In the genomic region with DNA sequence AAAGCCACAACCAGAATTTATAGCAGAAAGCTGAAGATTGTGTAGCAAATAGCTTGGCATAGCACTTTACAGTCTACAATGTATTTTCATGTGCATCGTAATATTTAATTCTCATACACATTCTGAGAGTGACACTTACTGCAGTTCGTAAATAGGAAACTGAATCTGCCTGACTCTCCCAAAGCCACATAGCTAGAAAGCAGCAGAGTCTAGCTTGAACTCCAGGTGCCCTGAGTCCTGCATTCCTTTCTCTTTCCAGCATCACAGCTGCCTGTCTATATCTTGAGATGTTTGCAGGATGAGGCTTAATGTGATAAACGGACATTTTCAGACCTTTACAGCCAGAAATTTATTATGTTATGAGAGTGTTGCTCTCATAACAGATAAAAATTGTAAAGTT, we compare ENCODE assay signal across 18 cellular contexts.
"Had no signal": no experiment of that assay in that cellular context is flagged by ENCODE, and none has a peak within 500 bp of the region (broad histone marks: within the 10 kb centered on the region; RNA-seq: fewer than 3 reads in every experiment).

No MANE protein-coding gene starts in this region.

- H3K36me3 ChIP-seq: ascending aorta, prostate gland, spleen, vagina had no signal

- H3K4me3 ChIP-seq: ascending aorta, mucosa of descending colon, prostate gland, spleen, testis, vagina had no signal

- DNase-seq: activated CD4-positive, alpha-beta T cell treated with anti-CD3 and anti-CD28 coated beads, Interleukin-2, amount 10 ng/mL, durations not matched to agents 24 days and 14 days; activated CD8-positive, alpha-beta T cell treated with anti-CD3 and anti-CD28 coated beads, Interleukin-2, amount 10 ng/mL, durations not matched to agents 7 days and 5 days; activated gamma-delta T cell treated with Interleukin-2 at 50 U/mL for 16 hours; effector CD4-positive, alpha-beta T cell; foreskin fibroblast; left ventricle myocardium superior; mucosa of descending colon; naive thymus-derived CD4-positive, alpha-beta T cell; spleen; stimulated activated CD4-positive, alpha-beta T cell treated with anti-CD3 and anti-CD28 coated beads, Interleukin-4, amount 100 ng/mL, for 1 hour; stimulated activated naive CD4-positive, alpha-beta T cell; T-cell; testis had no signal

- H3K27ac ChIP-seq: ascending aorta, prostate gland, spleen, testis, vagina, VCaP had no signal

- H3K4me1 ChIP-seq: ascending aorta, prostate gland, spleen, testis, vagina had no signal

- ATAC-seq: activated CD4-positive, CD25-positive, alpha-beta regulatory T cell treated with anti-CD3 and anti-CD28 coated beads, Interleukin-2, amount 50 U/mL, for 24 hours; activated CD8-positive, alpha-beta T cell treated with anti-CD3 and anti-CD28 coated beads, Interleukin-2, amount 10 ng/mL, durations not matched to agents 7 days and 5 days; left ventricle myocardium superior; mucosa of descending colon; naive thymus-derived CD4-positive, alpha-beta T cell; T-cell had no signal

- H3K27me3 ChIP-seq: ascending aorta, spleen, testis, vagina had no signal

- H3K9me3 ChIP-seq: mucosa of descending colon, prostate gland, testis, vagina had no signal
